19 cellular contexts compared by ENCODE assay signal in the genomic region with DNA sequence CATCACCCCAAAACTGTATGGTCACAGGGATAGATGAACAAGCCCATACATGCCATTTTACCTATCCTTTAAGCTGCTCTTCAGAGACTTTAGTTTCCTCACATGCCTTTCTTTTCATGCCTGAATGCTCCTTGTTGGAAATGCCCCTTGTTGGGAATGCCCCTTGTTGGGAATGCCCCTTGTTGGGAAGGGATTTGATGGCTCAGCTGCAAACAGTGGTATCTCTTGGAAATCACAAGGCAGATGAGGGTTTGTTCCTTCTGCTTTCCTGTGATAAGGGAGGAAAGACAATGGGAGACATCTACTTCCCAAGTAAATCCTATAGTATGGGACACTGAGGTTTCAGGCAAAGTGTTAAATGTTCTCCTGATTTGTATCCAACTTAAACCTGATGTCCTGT. TPM values are rescaled to one million over a fixed set of nuclear protein-coding genes. Genes with fewer than 3 reads are reported as not detected.
A peak's percentile ranks its signal among the peaks of the same experiment; 100 is the strongest.
DNase-seq lines count a peak whose midpoint lies in the region; ATAC-seq, FAIRE-seq and TF ChIP-seq lines count a peak whose summit lies in the region.
"Had no signal": no experiment of that assay in that cellular context is flagged by ENCODE, and none has a peak within 500 bp of the region (broad histone marks: within the 10 kb centered on the region; RNA-seq: fewer than 3 reads in every experiment).

No MANE protein-coding gene starts in this region.

- TF ChIP-seq POLR2A in K562 (conservative IDR thresholded peaks at IDR 0.05): no peak

- H3K4me3 ChIP-seq in K562 (no peak overlapping the region), keratinocyte (ENCODE audit: control insufficient read depth in 2 of 3, extremely low read depth in 1 of 3, insufficient read depth in 2 of 3, low read depth in 1 of 3, low read length in 3 of 3) (no peak overlapping the region), neuron (ENCODE audit: low read length) (no peak overlapping the region)
- no peak overlapping the region for H3K4me3 ChIP-seq in naive thymus-derived CD4-positive, alpha-beta T cell (ENCODE audit: low read length)
- H3K4me3 ChIP-seq: BLaER1, GM12878 had no signal

- no TSS peak for BruUV-seq in K562 (replicated peaks; lab: Mats Ljungman, UMichigan)

- FAIRE-seq in K562 (lab: Jason Lieb, UNC) (no peak), keratinocyte (lab: Jason Lieb, UNC) (peak; percentile 51)
- FAIRE-seq: GM12878, GM18507 had no signal

- H3K4me1 Mint-ChIP-seq in naive thymus-derived CD4-positive, alpha-beta T cell: peaks cover 0 to 4% (median 0%) of the 10 kb centered on the region in 7 donors
- H3K4me1 Mint-ChIP-seq: CD8-positive, alpha-beta memory T cell had no signal

- POLR2A ChIA-PET in K562 (lab: Yijun Ruan, JAX): interaction anchor here (0.6 to 3.8 kb wide), 3 partner anchors 11 to 48 kb away, joined by 3 to 18 read pairs (median 3); a partner anchor contains a TSS
- POLR2A ChIA-PET in naive thymus-derived CD4-positive, alpha-beta T cell (lab: Charles Lee): no interaction called here

- dilution Hi-C loops in keratinocyte (cut with MboI; ENCODE audit: extremely low pct_ligation_motif_present, low sequenced_read_pairs): no loop called here

- no peak overlapping the region for H3K27ac ChIP-seq in K562 (ENCODE audit: extremely low read depth, low read depth, low read length)
- H3K27ac ChIP-seq in keratinocyte (ENCODE audit: control insufficient read depth, insufficient read depth, low read length): no peak overlapping the region
- no peak overlapping the region for H3K27ac ChIP-seq in naive thymus-derived CD4-positive, alpha-beta T cell (ENCODE audit: low read depth, low read length)
- H3K27ac ChIP-seq: BLaER1 had no signal

- H3K36me3 Mint-ChIP-seq in naive thymus-derived CD4-positive, alpha-beta T cell: no peaks in the 10 kb centered on the region
- H3K36me3 Mint-ChIP-seq: CD8-positive, alpha-beta memory T cell had no signal

- CTCF ChIA-PET in K562 (lab: Yijun Ruan, JAX; ENCODE audit: low intra/inter-chr PET ratio): interaction anchor here (0.7 kb wide), 1 partner anchor 906 kb away, joined by 3 read pairs; no protein-coding TSS in a partner anchor
- CTCF ChIA-PET in naive thymus-derived CD4-positive, alpha-beta T cell (lab: Charles Lee): no interaction called here

- intact Hi-C loops in K562 (cut with micrococcal nuclease): no loop called here
- intact Hi-C loops in naive thymus-derived CD4-positive, alpha-beta T cell (cut with micrococcal nuclease): no loop called here

- DNase-seq in Caki2 (ENCODE audit: low read depth) (peak; percentile 18), K562 (ENCODE audit: extremely low read depth in 1 of 4, low spot score in 3 of 4) (no peak), keratinocyte (ENCODE audit: low read depth, low spot score) (no peak), NCI-H446 treated with DMSO at 0.1 percent for 48 hours (lab: John Stamatoyannopoulos, UW) (no peak)
- DNase-seq in naive thymus-derived CD4-positive, alpha-beta T cell: no peak
- no peak for DNase-seq in stimulated activated CD4-positive, alpha-beta T cell treated with anti-CD3 and anti-CD28 coated beads, Interleukin-4, amount 100 ng/mL, for 4 hours
- DNase-seq: 8988T; AML-193; Caco-2; CD8-positive, alpha-beta memory T cell; DMS 273 treated with DMSO at 0.1 percent for 48 hours; GOT3; HCEC 1CT; HFFc6 had no signal

- in situ Hi-C loops in Caki2 (cut with HindIII; ENCODE audit: low pct_unique_long_range_greater_than_20kb, low sequenced_read_pairs): no loop called here
- in situ Hi-C loops in K562 (cut with MboI): no loop called here

- H3K4me2 ChIP-seq in K562 (ENCODE audit: insufficient read depth, low read length): no peak overlapping the region
- no peak overlapping the region for H3K4me2 ChIP-seq in keratinocyte (ENCODE audit: control insufficient read depth, extremely low read depth, insufficient read depth, low read depth, low read length)
- H3K4me2 ChIP-seq: BLaER1 had no signal

- H3K4me1 ChIP-seq in K562 (replicated peaks in 1 of 2; ENCODE audit: control insufficient read depth in 2 of 2, insufficient read depth in 2 of 2, low read length in 2 of 2) (peaks cover 0 to 11% of the 10 kb centered on the region in 2 experiments; a peak in 3 of 5 replicates), keratinocyte (ENCODE audit: control insufficient read depth, extremely low read depth, insufficient read depth, low read length) (peaks cover 4% of the 10 kb centered on the region), neuron (ENCODE audit: insufficient read depth, low read length) (no peaks in the 10 kb centered on the region)
- H3K4me1 ChIP-seq in naive thymus-derived CD4-positive, alpha-beta T cell (ENCODE audit: control insufficient read depth in 2 of 2, insufficient read depth in 2 of 2, low read length in 2 of 2): no peaks in the 10 kb centered on the region
- H3K4me1 ChIP-seq: BLaER1 had no signal

- TF ChIP-seq CTCF in K562 (IDR thresholded peaks at IDR 0.05 in 2 of 3, conservative IDR thresholded peaks at IDR 0.05 in 1 of 3; ENCODE audit: insufficient read depth in 2 of 3, low read depth in 1 of 3, low read length in 3 of 3): no peak
- no peak for TF ChIP-seq CTCF in keratinocyte (optimal IDR thresholded peaks at IDR 0.05 in 1 of 3, IDR thresholded peaks at IDR 0.05 in 1 of 3, conservative IDR thresholded peaks at IDR 0.05 in 1 of 3; ENCODE audit: extremely low read depth in 1 of 3, insufficient read depth in 2 of 3, low read length in 3 of 3)

- H3K27ac Mint-ChIP-seq in naive thymus-derived CD4-positive, alpha-beta T cell: no peak overlapping the region
- H3K27ac Mint-ChIP-seq: CD8-positive, alpha-beta memory T cell; HFFc6 had no signal

- no peak overlapping the region for H3K4me3 Mint-ChIP-seq in naive thymus-derived CD4-positive, alpha-beta T cell
- H3K4me3 Mint-ChIP-seq: CD8-positive, alpha-beta memory T cell; HFFc6 had no signal

- TF ChIP-seq RAD21 in K562 (CRISPR knock-in tag; conservative IDR thresholded peaks at IDR 0.05 in 1 of 2, IDR thresholded peaks at IDR 0.05 in 1 of 2): no peak

- H2AFZ ChIP-seq in K562 (ENCODE audit: low read depth, low read length) (no peak overlapping the region), keratinocyte (ENCODE audit: control insufficient read depth, low read length) (peak overlapping the region; percentile 44), neuron (ENCODE audit: low read depth, low read length) (peak overlapping the region; percentile 44)

- H3K36me3 ChIP-seq in K562 (ENCODE audit: control insufficient read depth, insufficient read depth, low read length) (no peaks in the 10 kb centered on the region; the same call in 2 of the 3 replicates), keratinocyte (ENCODE audit: control insufficient read depth in 2 of 2, extremely low read depth in 1 of 2, insufficient read depth in 2 of 2, low read length in 2 of 2) (no peaks in the 10 kb centered on the region), neuron (ENCODE audit: insufficient read depth, low read length) (no peaks in the 10 kb centered on the region)
- no peaks in the 10 kb centered on the region for H3K36me3 ChIP-seq in naive thymus-derived CD4-positive, alpha-beta T cell (ENCODE audit: control insufficient read depth in 2 of 3, insufficient read depth in 3 of 3, low read length in 3 of 3)
- H3K36me3 ChIP-seq: BLaER1 had no signal

- H3K9me3 Mint-ChIP-seq in naive thymus-derived CD4-positive, alpha-beta T cell: peaks cover 0 to 2% (median 0%) of the 10 kb centered on the region in 11 donors
- H3K9me3 Mint-ChIP-seq: CD8-positive, alpha-beta memory T cell; HFFc6 had no signal

- peaks cover 0 to 18% (median 12%) of the 10 kb centered on the region in 5 donors for H3K27me3 Mint-ChIP-seq in naive thymus-derived CD4-positive, alpha-beta T cell

- H3K27me3 ChIP-seq in K562 (ENCODE audit: control insufficient read depth in 2 of 2, insufficient read depth in 2 of 2, low read length in 2 of 2) (no peaks in the 10 kb centered on the region), keratinocyte (ENCODE audit: control insufficient read depth, extremely low read depth, insufficient read depth, low read length) (no peaks in the 10 kb centered on the region), neuron (ENCODE audit: insufficient read depth, low read length) (no peaks in the 10 kb centered on the region)
- H3K27me3 ChIP-seq in naive thymus-derived CD4-positive, alpha-beta T cell (ENCODE audit: control insufficient read depth in 2 of 2, insufficient read depth in 2 of 2, low read length in 2 of 2): no peaks in the 10 kb centered on the region
- H3K27me3 ChIP-seq: BLaER1 had no signal

- H3K9ac ChIP-seq in K562 (ENCODE audit: insufficient read depth in 1 of 2, low read depth in 2 of 2, low read length in 2 of 2) (no peak overlapping the region), keratinocyte (ENCODE audit: control insufficient read depth, extremely low read depth, insufficient read depth, low read length) (no peak overlapping the region)
- H3K9ac ChIP-seq: BLaER1 had no signal

- no peaks in the 10 kb centered on the region for H3K79me2 ChIP-seq in K562 (ENCODE audit: control insufficient read depth, insufficient read depth, low read length)
- no peaks in the 10 kb centered on the region for H3K79me2 ChIP-seq in keratinocyte (ENCODE audit: control insufficient read depth, insufficient read depth, low read length)

- H3K9me3 ChIP-seq in K562 (replicated peaks; ENCODE audit: control insufficient read depth, insufficient read depth, low read depth, low read length) (no peaks in the 10 kb centered on the region), keratinocyte (ENCODE audit: control insufficient read depth, low read depth, low read length) (no peaks in the 10 kb centered on the region), neuron (ENCODE audit: low read length) (no peaks in the 10 kb centered on the region)
- H3K9me3 ChIP-seq in naive thymus-derived CD4-positive, alpha-beta T cell (ENCODE audit: control insufficient read depth in 2 of 3, low read length in 3 of 3): no peaks in the 10 kb centered on the region
- H3K9me3 ChIP-seq: BLaER1, Caco-2 had no signal

- H3K9me1 ChIP-seq in K562 (ENCODE audit: control insufficient read depth, insufficient read depth, low read length) (no peaks in the 10 kb centered on the region), keratinocyte (ENCODE audit: control insufficient read depth, extremely low read depth, insufficient read depth, low read length) (no peaks in the 10 kb centered on the region)

- H4K20me1 ChIP-seq in K562 (replicated peaks; ENCODE audit: control insufficient read depth, insufficient read depth, low read length): no peaks in the 10 kb centered on the region
- no peaks in the 10 kb centered on the region for H4K20me1 ChIP-seq in keratinocyte (ENCODE audit: control insufficient read depth, extremely low read depth, insufficient read depth, low read length)
- H4K20me1 ChIP-seq: BLaER1 had no signal

- TF ChIP-seq EP300 in K562 (IDR thresholded peaks at IDR 0.05; ENCODE audit: low read length): no peak

- no peak for ATAC-seq in K562
- no peak for ATAC-seq in naive thymus-derived CD4-positive, alpha-beta T cell
- ATAC-seq: GM12878 had no signal

RNA-seq across cellular contexts. Expression of a gene that starts 11.5 kb away (rescaled TPM):
- 0.44 and 0.67 TPM in 2 replicates for total RNA-seq in Caki2 (2014; rRNA removed; shearing (Covaris generic); ENCODE audit: low replicate concordance)
- 18.7 and 19.8 TPM in 2 replicates for total RNA-seq in K562 (2011; cell fraction: chromatin; rRNA removed; ENCODE audit: low replicate concordance)
- total RNA-seq in K562 (2011; cell fraction: nucleolus; rRNA removed): 17.1 and 21.3 TPM in 2 replicates
- total RNA-seq in K562 (2011; cell fraction: nucleoplasm; rRNA removed): 15.0 and 18.9 TPM in 2 replicates
- total RNA-seq in K562 (2014; rRNA removed): 8.1 and 10.8 TPM in 2 replicates
- total RNA-seq in K562 (2014; rRNA removed; fragmentation: Illumina TruSeq; extraction: Trizol): 4.8 and 5.6 TPM in 2 replicates
- total RNA-seq in K562 (2015; rRNA removed; fragmentation: Illumina TruSeq; extraction: Trizol): 3.1 and 4.1 TPM in 2 replicates
- 8.5 and 12.5 TPM in 2 replicates for total RNA-seq in K562 (2021)
- polyA plus RNA-seq in K562 (2011; rRNA removed): 1.2 and 3.5 TPM in 2 replicates
- polyA plus RNA-seq in K562 (2011; cell fraction: cytosol; rRNA removed): 1.0 and 2.1 TPM in 2 replicates
- 6.5 and 27.0 TPM in 2 replicates for polyA plus RNA-seq in K562 (2011; cell fraction: nucleus; rRNA removed)
- polyA plus RNA-seq in K562 (2012): 6.9 and 14.0 TPM in 2 replicates
- polyA plus RNA-seq in K562 (2014; fragmentation: Illumina TruSeq; extraction: Trizol): 3.5 and 4.7 TPM in 2 replicates
- 1 to 10 TPM; 2.3 to 2.5 TPM for polyA plus RNA-seq in K562 (2014; fragmentation: Nextera tagmentation; extraction: Ambion mirVana)
- 9.4 and 10.9 TPM in 2 replicates for polyA plus RNA-seq in K562 (2014; rRNA removed)
- polyA minus RNA-seq in K562 (2011; rRNA and poly(A)+ RNA removed): 1.7 and 5.4 TPM in 2 replicates
- polyA minus RNA-seq in K562 (2011; cell fraction: cytosol; rRNA and poly(A)+ RNA removed): 5.2 and 5.6 TPM in 2 replicates
- polyA minus RNA-seq in K562 (2011; cell fraction: nucleus; rRNA and poly(A)+ RNA removed): 8.7 and 20.3 TPM in 2 replicates
- 0.96 to 39.7 TPM (median 9.7 TPM) in 3 replicates for polyA plus RNA-seq in keratinocyte
- 1.6 TPM for polyA plus RNA-seq in keratinocyte (2011; ENCODE audit: low read depth)
- 10.4 and 20.3 TPM in 2 replicates for polyA plus RNA-seq in keratinocyte (2011; cell fraction: cytosol; rRNA removed)
- 115 and 181 TPM in 2 replicates for polyA plus RNA-seq in keratinocyte (2011; cell fraction: nucleus; rRNA removed)
- 0.99 and 5.7 TPM in 2 replicates for polyA plus RNA-seq in keratinocyte (2012; ENCODE audit: low replicate concordance)
- 0.69 to 8.7 TPM (median 2.0 TPM) in 3 replicates for polyA minus RNA-seq in keratinocyte
- polyA minus RNA-seq in keratinocyte (2011; cell fraction: cytosol; rRNA and poly(A)+ RNA removed): 18.2 TPM
- polyA minus RNA-seq in keratinocyte (2011; cell fraction: nucleus; rRNA and poly(A)+ RNA removed): 38.9 and 54.1 TPM in 2 replicates
- 10 to 100 TPM in 2 of 5 experiments, under 1 TPM in 2, not detected in 1; 0.51 to 77.6 (median 13.6) TPM for total RNA-seq in naive thymus-derived CD4-positive, alpha-beta T cell
- polyA plus RNA-seq in naive thymus-derived CD4-positive, alpha-beta T cell: not detected
- total RNA-seq: GM12878, HT1080 had no signal
- polyA plus RNA-seq: CD8-positive, alpha-beta memory T cell; GM12878 had no signal

RNA-seq across cellular contexts. Expression of a gene that starts 49.0 kb away (rescaled TPM):
- total RNA-seq in Caki2 (2014; rRNA removed; shearing (Covaris generic); ENCODE audit: low replicate concordance): not detected in 2 replicates
- 17.0 and 20.6 TPM in 2 replicates for total RNA-seq in K562 (2011; cell fraction: chromatin; rRNA removed; ENCODE audit: low replicate concordance)
- 12.6 and 16.5 TPM in 2 replicates for total RNA-seq in K562 (2011; cell fraction: nucleolus; rRNA removed)
- total RNA-seq in K562 (2011; cell fraction: nucleoplasm; rRNA removed): 16.2 and 24.5 TPM in 2 replicates
- total RNA-seq in K562 (2014; rRNA removed): 8.1 and 8.4 TPM in 2 replicates
- total RNA-seq in K562 (2014; rRNA removed; fragmentation: Illumina TruSeq; extraction: Trizol): 6.1 and 8.0 TPM in 2 replicates
- 2.7 and 3.1 TPM in 2 replicates for total RNA-seq in K562 (2015; rRNA removed; fragmentation: Illumina TruSeq; extraction: Trizol)
- total RNA-seq in K562 (2021): 8.6 and 9.1 TPM in 2 replicates
- 3.7 and 8.9 TPM in 2 replicates for polyA plus RNA-seq in K562 (2011; rRNA removed)
- polyA plus RNA-seq in K562 (2011; cell fraction: cytosol; rRNA removed): 2.1 and 6.4 TPM in 2 replicates
- 6.6 and 21.0 TPM in 2 replicates for polyA plus RNA-seq in K562 (2011; cell fraction: nucleus; rRNA removed)
- polyA plus RNA-seq in K562 (2012): 14.9 and 17.5 TPM in 2 replicates
- 6.1 and 6.3 TPM in 2 replicates for polyA plus RNA-seq in K562 (2014; fragmentation: Illumina TruSeq; extraction: Trizol)
- polyA plus RNA-seq in K562 (2014; fragmentation: Nextera tagmentation; extraction: Ambion mirVana): 1 to 10 TPM; 2.3 to 5.0 TPM
- polyA plus RNA-seq in K562 (2014; rRNA removed): 8.9 and 12.1 TPM in 2 replicates
- polyA minus RNA-seq in K562 (2011; rRNA and poly(A)+ RNA removed): 1.8 and 5.2 TPM in 2 replicates
- 2.7 and 6.7 TPM in 2 replicates for polyA minus RNA-seq in K562 (2011; cell fraction: cytosol; rRNA and poly(A)+ RNA removed)
- 8.3 and 11.2 TPM in 2 replicates for polyA minus RNA-seq in K562 (2011; cell fraction: nucleus; rRNA and poly(A)+ RNA removed)
- 2.9 to 10.8 TPM (median 6.3 TPM) in 3 replicates for polyA plus RNA-seq in keratinocyte
- polyA plus RNA-seq in keratinocyte (2011; ENCODE audit: low read depth): 0.50 TPM
- 5.6 and 7.3 TPM in 2 replicates for polyA plus RNA-seq in keratinocyte (2011; cell fraction: cytosol; rRNA removed)
- 20.1 and 32.2 TPM in 2 replicates for polyA plus RNA-seq in keratinocyte (2011; cell fraction: nucleus; rRNA removed)
- polyA plus RNA-seq in keratinocyte (2012; ENCODE audit: low replicate concordance): 0.68 and 5.8 TPM in 2 replicates
- 0.59 to 2.2 TPM (median 1.0 TPM) in 3 replicates for polyA minus RNA-seq in keratinocyte
- 1.9 TPM for polyA minus RNA-seq in keratinocyte (2011; cell fraction: cytosol; rRNA and poly(A)+ RNA removed)
- 5.5 and 5.7 TPM in 2 replicates for polyA minus RNA-seq in keratinocyte (2011; cell fraction: nucleus; rRNA and poly(A)+ RNA removed)
- total RNA-seq in naive thymus-derived CD4-positive, alpha-beta T cell: 10 to 100 TPM in 1 of 5 experiments, 1 to 10 TPM in 1, under 1 TPM in 1, not detected in 2; 0.92 to 15.3 (median 3.0) TPM
- polyA plus RNA-seq in naive thymus-derived CD4-positive, alpha-beta T cell: not detected
- total RNA-seq: CD8-positive, alpha-beta memory T cell; GM12878 had no signal
- polyA plus RNA-seq: CD8-positive, alpha-beta memory T cell; GM12878 had no signal
